Comparison of ENCODE assay signal across 8 cellular contexts in the genomic region with DNA sequence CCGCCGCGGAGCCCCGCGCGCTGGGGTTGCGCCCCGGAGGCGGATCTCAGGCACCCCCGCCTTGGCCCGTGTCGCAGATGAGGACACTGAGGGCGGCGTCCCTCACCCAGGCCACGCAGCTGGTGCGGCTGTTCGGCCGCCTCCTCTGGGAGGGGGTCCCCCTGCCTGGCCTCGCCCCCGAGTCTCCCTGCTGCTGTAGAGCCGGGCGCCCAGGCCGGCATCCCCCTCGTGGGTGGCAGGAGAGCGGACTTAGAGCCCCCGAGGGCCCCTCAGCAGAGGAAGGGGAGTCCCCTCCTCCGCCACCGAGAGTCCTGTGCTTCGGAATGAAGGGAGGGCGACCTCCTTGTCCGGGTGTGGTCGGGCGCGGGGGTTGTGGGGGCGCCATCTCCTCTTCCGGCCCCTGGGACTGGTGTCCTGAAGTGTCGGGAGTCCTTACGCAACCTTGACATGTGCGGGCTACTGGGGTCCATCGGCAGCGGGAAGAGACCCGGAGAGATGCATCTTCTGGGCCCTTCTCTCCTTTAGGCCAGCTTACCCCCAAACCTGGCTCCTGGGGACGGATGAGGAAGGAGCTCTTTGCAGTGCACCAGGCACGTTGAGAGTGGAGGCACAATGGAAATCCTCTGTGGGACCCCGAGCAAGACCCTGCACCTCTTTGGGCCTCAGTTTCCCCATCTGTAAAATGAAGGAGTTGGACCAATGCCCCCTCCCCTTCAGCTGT. TPM values are rescaled to one million over a fixed set of nuclear protein-coding genes. Genes with fewer than 3 reads are reported as not detected.
A peak's percentile ranks its signal among the peaks of the same experiment; 100 is the strongest.
DNase-seq lines count a peak whose midpoint lies in the region; ATAC-seq and TF ChIP-seq lines count a peak whose summit lies in the region.

No MANE protein-coding gene starts in this region.

- peaks cover 28% of the 10 kb centered on the region for H3K27me3 Mint-ChIP-seq in activated T-helper 1 cell treated with anti-CD3 and anti-CD28 coated beads, Interleukin-12 subunit alpha, Interleukin-12 subunit beta, Interleukin-2, Interleukin-4 antibody, amounts not matched to agents 30 ng/mL and 10 ng/mL and 1 ng/mL, durations not matched to agents 14 hours and 24 hours and 36 hours (ENCODE audit: insufficient read depth)

- TF ChIP-seq CTCF in GM12864 (IDR thresholded peaks at IDR 0.05; ENCODE audit: low read depth, low read length, missing control alignments) (no peak), left ventricle myocardium inferior (IDR thresholded peaks at IDR 0.05; ENCODE audit: borderline replicate concordance) (no peak), sigmoid colon (IDR thresholded peaks at IDR 0.05) (no peak)

- H3K9me3 ChIP-seq in left ventricle myocardium inferior (replicated peaks) (peaks cover 8% of the 10 kb centered on the region), sigmoid colon (peaks cover 0 to 3% (median 0%) of the 10 kb centered on the region in 4 donors)

- H3K4me3 ChIP-seq in GM12864 (ENCODE audit: low read depth, low read length): peak overlapping the region; percentile 61
- peak overlapping the region; percentile 72 for H3K4me3 ChIP-seq in left ventricle myocardium inferior
- peak overlapping the region; percentile 36 to 57 (median 51) for H3K4me3 ChIP-seq in sigmoid colon

- H3K4me3 Mint-ChIP-seq in activated T-helper 1 cell treated with anti-CD3 and anti-CD28 coated beads, Interleukin-12 subunit alpha, Interleukin-12 subunit beta, Interleukin-2, Interleukin-4 antibody, amounts not matched to agents 30 ng/mL and 10 ng/mL and 1 ng/mL, durations not matched to agents 14 hours and 24 hours and 36 hours: peak overlapping the region; percentile 87

- peaks cover 8% of the 10 kb centered on the region for H3K4me1 Mint-ChIP-seq in activated T-helper 1 cell treated with anti-CD3 and anti-CD28 coated beads, Interleukin-12 subunit alpha, Interleukin-12 subunit beta, Interleukin-2, Interleukin-4 antibody, amounts not matched to agents 30 ng/mL and 10 ng/mL and 1 ng/mL, durations not matched to agents 14 hours and 24 hours and 36 hours (ENCODE audit: low read depth)

- no peak overlapping the region for H3K27ac Mint-ChIP-seq in activated T-helper 1 cell treated with anti-CD3 and anti-CD28 coated beads, Interleukin-12 subunit alpha, Interleukin-12 subunit beta, Interleukin-2, Interleukin-4 antibody, amounts not matched to agents 30 ng/mL and 10 ng/mL and 1 ng/mL, durations not matched to agents 14 hours and 24 hours and 36 hours

- no peak for TF ChIP-seq POLR2A in sigmoid colon (IDR thresholded peaks at IDR 0.05)

- no peak for ATAC-seq in GM19467 (IDR thresholded peaks at IDR 0.05; ENCODE audit: unreplicated experiment)

- 1 to 2% methylated on average over 45 of the region's 45 CpGs for WGBS in sigmoid colon, 2 donors

- H3K4me1 ChIP-seq in left ventricle myocardium inferior (peaks cover 20% of the 10 kb centered on the region), sigmoid colon (peaks cover 0 to 16% (median 15%) of the 10 kb centered on the region in 4 donors)

- peaks cover 5% of the 10 kb centered on the region for H3K9me3 Mint-ChIP-seq in activated T-helper 1 cell treated with anti-CD3 and anti-CD28 coated beads, Interleukin-12 subunit alpha, Interleukin-12 subunit beta, Interleukin-2, Interleukin-4 antibody, amounts not matched to agents 30 ng/mL and 10 ng/mL and 1 ng/mL, durations not matched to agents 14 hours and 24 hours and 36 hours

- TF ChIP-seq EP300 in sigmoid colon (IDR thresholded peaks at IDR 0.05): no peak

- H3K36me3 Mint-ChIP-seq in activated T-helper 1 cell treated with anti-CD3 and anti-CD28 coated beads, Interleukin-12 subunit alpha, Interleukin-12 subunit beta, Interleukin-2, Interleukin-4 antibody, amounts not matched to agents 30 ng/mL and 10 ng/mL and 1 ng/mL, durations not matched to agents 14 hours and 24 hours and 36 hours (ENCODE audit: low read depth): no peaks in the 10 kb centered on the region

- DNase-seq in GM12864 (ENCODE audit: low read depth): no peak
- DNase-seq in HuH-7.5 (ENCODE audit: low spot score): peak; percentile 71
- DNase-seq in activated T-helper 1 cell treated with anti-CD3 and anti-CD28 coated beads, Interleukin-12 subunit alpha, Interleukin-12 subunit beta, Interleukin-2, Interleukin-4 antibody, amounts not matched to agents 30 ng/mL and 10 ng/mL and 1 ng/mL, durations not matched to agents 14 hours and 24 hours and 36 hours (ENCODE audit: low spot score): no peak
- no peak for DNase-seq in left ventricle myocardium inferior
- DNase-seq in sigmoid colon: no peak
- DNase-seq in NCI-H510A treated with DMSO at 0.1 percent for 48 hours (lab: John Stamatoyannopoulos, UW): no peak
- no peak for DNase-seq in AG20443 (ENCODE audit: low spot score)

- intact Hi-C loops in activated T-helper 1 cell treated with anti-CD3 and anti-CD28 coated beads, Interleukin-12 subunit alpha, Interleukin-12 subunit beta, Interleukin-2, Interleukin-4 antibody, amounts not matched to agents 30 ng/mL and 10 ng/mL and 1 ng/mL, durations not matched to agents 14 hours and 24 hours and 36 hours (cut with micrococcal nuclease): loop anchor here (1.0 to 5.0 kb wide), 2 partner anchors 30 to 575 kb away; no protein-coding TSS in a partner anchor
- intact Hi-C loops in left ventricle myocardium inferior (cut with micrococcal nuclease) (loop anchor here (2.0 kb wide), 1 partner anchor 221 kb away; no protein-coding TSS in a partner anchor), sigmoid colon (cut with DNase I) (loop anchor here (1.0 to 5.0 kb wide), 2 partner anchors 105 to 221 kb away; a partner anchor contains a TSS)

- H3K27ac ChIP-seq in left ventricle myocardium inferior (replicated peaks) (no peak overlapping the region), sigmoid colon (peak overlapping the region in 2 of 4 donors; percentile 31 to 45)

- peaks cover 25% of the 10 kb centered on the region for H3K27me3 ChIP-seq in left ventricle myocardium inferior (ENCODE audit: low read depth)
- peaks cover 0 to 10% (median 3%) of the 10 kb centered on the region in 3 donors for H3K27me3 ChIP-seq in sigmoid colon

- H3K36me3 ChIP-seq in left ventricle myocardium inferior (no peaks in the 10 kb centered on the region), sigmoid colon (no peaks in the 10 kb centered on the region)

RNA-seq across cellular contexts. Expression of a gene that starts 11.7 kb away (rescaled TPM):
- 107 TPM in 2 replicates for total RNA-seq in activated T-helper 1 cell treated with anti-CD3 and anti-CD28 coated beads, Interleukin-12 subunit alpha, Interleukin-12 subunit beta, Interleukin-2, Interleukin-4 antibody, amounts not matched to agents 30 ng/mL and 10 ng/mL and 1 ng/mL, durations not matched to agents 14 hours and 24 hours and 36 hours
- total RNA-seq in left ventricle myocardium inferior (12.0 TPM), sigmoid colon (10 to 100 TPM in 3 of 4 donors, 1 to 10 TPM in 1; 8.6 to 19.3 (median 15.1) TPM)
- polyA plus RNA-seq in sigmoid colon: 10 to 100 TPM in 1 of 3 donors, 1 to 10 TPM in 2; 6.6 to 24.1 (median 9.5) TPM

RNA-seq across cellular contexts. Expression of a gene that starts 17.5 kb away (rescaled TPM):
- total RNA-seq in activated T-helper 1 cell treated with anti-CD3 and anti-CD28 coated beads, Interleukin-12 subunit alpha, Interleukin-12 subunit beta, Interleukin-2, Interleukin-4 antibody, amounts not matched to agents 30 ng/mL and 10 ng/mL and 1 ng/mL, durations not matched to agents 14 hours and 24 hours and 36 hours: 0.31 and 0.32 TPM in 2 replicates
- not detected for total RNA-seq in left ventricle myocardium inferior
- total RNA-seq in sigmoid colon: not detected
- not detected for polyA plus RNA-seq in sigmoid colon
